35 cellular contexts compared by ENCODE assay signal in the genomic region with DNA sequence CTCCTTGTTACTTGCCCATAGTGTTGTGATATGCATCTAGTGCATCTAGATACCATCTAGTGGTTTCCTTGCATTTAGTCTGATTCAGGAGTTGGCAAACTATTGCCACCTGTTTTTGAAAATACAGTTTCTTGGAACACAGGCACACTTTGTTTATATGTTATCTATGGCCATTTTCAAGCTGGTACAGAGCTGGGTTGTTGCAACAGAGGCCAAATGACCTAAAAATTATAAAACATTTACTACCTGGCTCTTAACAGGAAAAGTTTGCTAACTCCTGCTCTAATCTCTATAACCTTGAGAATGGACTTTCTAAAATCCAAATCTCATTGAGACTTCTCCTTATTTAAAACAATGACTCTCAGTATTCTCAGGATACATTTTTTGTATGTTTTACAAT. TPM values are rescaled to one million over a fixed set of nuclear protein-coding genes. Genes with fewer than 3 reads are reported as not detected.
"Had no signal": no experiment of that assay in that cellular context is flagged by ENCODE, and none has a peak within 500 bp of the region (broad histone marks: within the 10 kb centered on the region; RNA-seq: fewer than 3 reads in every experiment).

No MANE protein-coding gene starts in this region.

- H3K4me3 ChIP-seq: neural progenitor cell, ovary, psoas muscle, skin epidermis, smooth muscle cell, spleen, thoracic aorta, thyroid gland, tibial nerve, upper lobe of left lung, vagina had no signal

- FAIRE-seq: urothelium cell line had no signal

- H3K27me3 ChIP-seq: neural progenitor cell, ovary, spleen, thyroid gland, tibial nerve, upper lobe of left lung, vagina had no signal

- H3K9ac ChIP-seq: neural progenitor cell, parathyroid adenoma had no signal

- H3K27ac ChIP-seq: neural progenitor cell, ovary, parathyroid adenoma, psoas muscle, skin epidermis, spleen, thoracic aorta, thyroid gland, tibial nerve, upper lobe of left lung, vagina had no signal

- H3K36me3 ChIP-seq: neural progenitor cell, ovary, spleen, thoracic aorta, thyroid gland, upper lobe of left lung, vagina had no signal

- H2AFZ ChIP-seq: neural progenitor cell, parathyroid adenoma had no signal

- H3K79me2 ChIP-seq: parathyroid adenoma had no signal

- H3K4me2 ChIP-seq: neural progenitor cell, smooth muscle cell had no signal

- H3K4me1 ChIP-seq: neural progenitor cell, parathyroid adenoma, psoas muscle, spleen, thyroid gland, tibial nerve, upper lobe of left lung, vagina had no signal

- H3K9me3 ChIP-seq: ovary, thyroid gland, vagina had no signal

- DNase-seq: natural killer cell; occipital lobe; ovary; posterior cingulate gyrus; psoas muscle; right cardiac atrium; spleen; stimulated activated CD4-positive, alpha-beta T cell treated with anti-CD3 and anti-CD28 coated beads, Interleukin-12 subunit alpha, Interleukin-12 subunit beta, amount 100 ng/mL, for 4 hours; stimulated activated CD4-positive, alpha-beta T cell treated with anti-CD3 and anti-CD28 coated beads, Interleukin-1b, Interleukin-23, amount 100 ng/mL, for 48 hours; stimulated activated CD4-positive, alpha-beta T cell treated with anti-CD3 and anti-CD28 coated beads, Interleukin-4, amount 100 ng/mL, for 1 hour; stimulated activated CD4-positive, alpha-beta T cell treated with anti-CD3 and anti-CD28 coated beads, Interleukin-4, amount 100 ng/mL, for 4 hours; stimulated activated CD8-positive, alpha-beta memory T cell treated with anti-CD3 and anti-CD28 coated beads, Interleukin-4, amount 100 ng/mL, for 48 hours; stimulated activated naive CD4-positive, alpha-beta T cell; stimulated activated naive CD8-positive, alpha-beta T cell treated with anti-CD3 and anti-CD28 coated beads, Interleukin-15, amount 100 ng/mL, for 72 hours; stimulated activated naive CD8-positive, alpha-beta T cell treated with anti-CD3 and anti-CD28 coated beads, Interleukin-15, Interleukin-2, amounts not matched to agents 100 U/mL and 50 U/mL, for 24 hours; substantia nigra; thyroid gland; trophoblast cell; upper lobe of left lung had no signal

- ATAC-seq: natural killer cell; psoas muscle; right cardiac atrium; sciatic nerve; stimulated activated memory B cell treated with anti-CD40 and anti-IgM and Interleukin-4, amounts not matched to agents 10 μg/mL and 1 μg/mL and 100 μg/mL, for 72 hours; stimulated activated naive CD8-positive, alpha-beta T cell treated with anti-CD3 and anti-CD28 coated beads, Interleukin-15, amount 100 ng/mL, for 72 hours; stimulated activated naive CD8-positive, alpha-beta T cell treated with anti-CD3 and anti-CD28 coated beads, Interleukin-15, Interleukin-2, amounts not matched to agents 100 U/mL and 50 U/mL, for 24 hours had no signal

RNA-seq across cellular contexts. Expression of a gene that starts 29.0 kb away (rescaled TPM):
- total RNA-seq: natural killer cell, occipital lobe, osteoblast, ovary, progenitor cell of endocrine pancreas, psoas muscle, renal cortical epithelial cell, sciatic nerve, spleen, temporal lobe, thoracic aorta, thyroid gland, tibial nerve, upper lobe of left lung, ureter, vagina had no signal
- polyA plus RNA-seq: neural cell, ovary, psoas muscle, spleen had no signal

RNA-seq across cellular contexts. Expression of a gene that starts 52.1 kb away (rescaled TPM):
- total RNA-seq: natural killer cell, occipital lobe, osteoblast, ovary, progenitor cell of endocrine pancreas, psoas muscle, renal cortical epithelial cell, right cardiac atrium, sciatic nerve, spleen, temporal lobe, thoracic aorta, thyroid gland, tibial nerve, upper lobe of left lung, ureter had no signal
- polyA plus RNA-seq: neural cell, ovary, psoas muscle, right cardiac atrium had no signal
